11 cellular contexts compared by ENCODE assay signal in genomic region chr22:29555065-29555644, GRCh38. TPM values are rescaled to one million over a fixed set of nuclear protein-coding genes. Genes with fewer than 3 reads are reported as not detected.
DNase-seq lines count a peak whose midpoint lies in the region; ATAC-seq, FAIRE-seq and TF ChIP-seq lines count a peak whose summit lies in the region.
"Had no signal": no experiment of that assay in that cellular context is flagged by ENCODE, and none has a peak within 500 bp of the region (broad histone marks: within the 10 kb centered on the region; RNA-seq: fewer than 3 reads in every experiment).

No MANE protein-coding gene starts in this region.

- H3K4me2 ChIP-seq in astrocyte (ENCODE audit: low read length), result no peak overlapping the region
- H3K4me2 ChIP-seq: GM23338 had no signal

- peaks cover 24% of the 10 kb centered on the region for H3K4me1 ChIP-seq in left ventricle myocardium inferior
- peaks cover 7% of the 10 kb centered on the region for H3K4me1 ChIP-seq in astrocyte (ENCODE audit: insufficient read depth, low read length)
- peaks cover 4 to 10% (median 6%) of the 10 kb centered on the region in 4 donors for H3K4me1 ChIP-seq in transverse colon

- in situ Hi-C loops in transverse colon (cut with MboI; ENCODE audit: low pct_ligation_motif_present in 1 of 4, low pct_unique_long_range_greater_than_20kb in 1 of 4, low sequenced_read_pairs in 3 of 4), result no loop called here

- H3K27ac Mint-ChIP-seq in astrocyte (ENCODE audit: unreplicated experiment), result peak overlapping the region; percentile 14

- H3K27me3 Mint-ChIP-seq in astrocyte (ENCODE audit: low read depth, unreplicated experiment), result no peaks in the 10 kb centered on the region

- H3K27ac ChIP-seq in left ventricle myocardium inferior (replicated peaks), result peak overlapping the region; percentile 82
- H3K27ac ChIP-seq in astrocyte (ENCODE audit: low read depth, low read length), result no peak overlapping the region
- peak overlapping the region in 3 of 4 donors; percentile 0 to 88 (median 84) for H3K27ac ChIP-seq in transverse colon

- peaks cover 2% of the 10 kb centered on the region for H3K4me1 Mint-ChIP-seq in astrocyte (ENCODE audit: low read depth, unreplicated experiment)

- H3K79me2 ChIP-seq in astrocyte (ENCODE audit: insufficient read depth, low read length), result peaks cover 24% of the 10 kb centered on the region

- H3K27me3 ChIP-seq in left ventricle myocardium inferior (ENCODE audit: low read depth), result no peaks in the 10 kb centered on the region
- no peaks in the 10 kb centered on the region for H3K27me3 ChIP-seq in astrocyte (ENCODE audit: insufficient read depth, low read length)
- H3K27me3 ChIP-seq in transverse colon, result no peaks in the 10 kb centered on the region

- no peak overlapping the region for H3K4me3 Mint-ChIP-seq in astrocyte (ENCODE audit: unreplicated experiment)

- no peak for TF ChIP-seq EP300 in transverse colon (IDR thresholded peaks at IDR 0.05; ENCODE audit: low read depth)

- H3K9me3 ChIP-seq in left ventricle myocardium inferior (replicated peaks) (no peaks in the 10 kb centered on the region), astrocyte (ENCODE audit: insufficient read depth, low read depth, low read length) (no peaks in the 10 kb centered on the region), transverse colon (no peaks in the 10 kb centered on the region)

- TF ChIP-seq CTCF in left ventricle myocardium inferior (IDR thresholded peaks at IDR 0.05; ENCODE audit: borderline replicate concordance) (no peak), astrocyte (IDR thresholded peaks at IDR 0.05; ENCODE audit: insufficient read depth, low read depth, low read length) (no peak), transverse colon (IDR thresholded peaks at IDR 0.05) (no peak)

- no peak for DNase-seq in left ventricle myocardium inferior
- no peak for DNase-seq in left ventricle myocardium superior
- DNase-seq in astrocyte (ENCODE audit: low read depth), result no peak
- DNase-seq in left lobe of liver (ENCODE audit: low spot score), result peak; percentile 75
- peak; percentile 11 for DNase-seq in transverse colon
- no peak for DNase-seq in NOMO-1 (lab: John Stamatoyannopoulos, UW; ENCODE audit: unreplicated experiment in 2 of 2)
- no peak for DNase-seq in NCI-H1092 (lab: John Stamatoyannopoulos, UW)
- DNase-seq in kidney glomerular epithelial cell (lab: John Stamatoyannopoulos, UW), result no peak
- DNase-seq: COR-L47 had no signal

- peaks cover 30% of the 10 kb centered on the region for H3K36me3 Mint-ChIP-seq in astrocyte (ENCODE audit: low read depth, unreplicated experiment)

- FAIRE-seq in astrocyte (lab: Jason Lieb, UNC), result no peak
- FAIRE-seq: GM18507 had no signal

- ATAC-seq in left ventricle myocardium superior, result no peak
- ATAC-seq in left lobe of liver, result peak; percentile 71
- ATAC-seq: GM23338 had no signal

- H3K4me3 ChIP-seq in left ventricle myocardium inferior (no peak overlapping the region), astrocyte (ENCODE audit: insufficient read depth, low read depth, low read length) (no peak overlapping the region), transverse colon (no peak overlapping the region)

- no peaks in the 10 kb centered on the region for H3K9me3 Mint-ChIP-seq in astrocyte (ENCODE audit: unreplicated experiment)

- peaks cover 6% of the 10 kb centered on the region for H4K20me1 ChIP-seq in astrocyte (ENCODE audit: insufficient read depth, low read length)

- no peak overlapping the region for H3K9ac ChIP-seq in astrocyte (ENCODE audit: low read length)

- WGBS in transverse colon (ENCODE audit: low coverage in 1 of 2), 2 donors, result 66 to 88% methylated on average over 4 of the region's 4 CpGs

- H2AFZ ChIP-seq in astrocyte (ENCODE audit: low read depth, low read length), result no peak overlapping the region
- H2AFZ ChIP-seq: GM23338 had no signal

- TF ChIP-seq POLR2A in transverse colon (IDR thresholded peaks at IDR 0.05), result no peak

- intact Hi-C loops in left ventricle myocardium inferior (cut with micrococcal nuclease) (no loop called here), left ventricle myocardium superior (cut with micrococcal nuclease) (no loop called here), transverse colon (cut with DNase I; ENCODE audit: low total_unique reads) (no loop called here)

- H3K36me3 ChIP-seq in left ventricle myocardium inferior (peaks cover 29% of the 10 kb centered on the region), astrocyte (ENCODE audit: insufficient read depth, low read length) (peaks cover 15% of the 10 kb centered on the region), transverse colon (peaks cover 0 to 17% (median 3%) of the 10 kb centered on the region in 4 donors)

RNA-seq across cellular contexts. Expression of gene THOC5, which starts 1.6 kb away (rescaled TPM):
- total RNA-seq in left ventricle myocardium inferior (39.3 TPM), left ventricle myocardium superior (41.5 TPM), astrocyte (85.0 and 92.5 TPM in 2 replicates), left lobe of liver (17.4 TPM), transverse colon (10 to 100 TPM; 22.4 to 43.7 (median 27.0) TPM)

RNA-seq across cellular contexts. Expression of gene NIPSNAP1, which starts 25.8 kb away (rescaled TPM):
- total RNA-seq in left ventricle myocardium inferior (17.2 TPM), left ventricle myocardium superior (18.3 TPM), astrocyte (84.7 and 85.4 TPM in 2 replicates), left lobe of liver (119 TPM), transverse colon (10 to 100 TPM in 3 of 4 donors, 1 to 10 TPM in 1; 9.0 to 39.2 (median 23.4) TPM)

RNA-seq across cellular contexts. Expression of gene NF2, which starts 48.3 kb away (rescaled TPM):
- total RNA-seq in left ventricle myocardium inferior (38.5 TPM), left ventricle myocardium superior (53.8 TPM), astrocyte (84.8 and 93.4 TPM in 2 replicates), left lobe of liver (17.3 TPM), transverse colon (10 to 100 TPM; 14.6 to 60.1 (median 34.7) TPM)

Comparison
In these comparisons a context has a peak if more than half of its experiments do, and no peak if none do; other contexts are left out.
1. DNase-seq: peak in left lobe of liver (single experiment) and transverse colon (single experiment); none in left ventricle myocardium inferior (single experiment), left ventricle myocardium superior (single experiment), astrocyte (single experiment), NOMO-1 (0 of 2), NCI-H1092 (single experiment) and kidney glomerular epithelial cell (single experiment).